In the genomic region with DNA sequence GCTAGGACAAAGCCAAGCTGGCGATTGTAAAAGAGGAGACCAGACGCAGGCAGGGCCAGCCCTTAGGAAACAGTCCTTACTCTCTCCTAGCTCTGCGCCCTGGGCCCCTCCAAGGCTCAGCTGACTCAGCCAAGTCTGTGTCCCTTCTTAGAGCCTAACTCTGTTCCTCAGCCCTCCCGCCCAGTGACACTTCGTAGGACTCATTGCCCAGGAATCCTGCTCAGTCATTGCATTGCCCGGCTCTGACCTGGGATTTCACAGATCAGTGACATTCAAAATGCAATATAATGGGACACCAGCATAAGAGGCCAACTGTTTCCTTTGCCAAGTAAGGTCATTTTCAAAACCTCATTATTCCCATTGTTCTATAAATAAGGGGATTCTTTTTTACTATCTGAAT, we compare ENCODE assay signal across 12 cellular contexts.
A peak's percentile ranks its signal among the peaks of the same experiment; 100 is the strongest.
DNase-seq lines count a peak whose midpoint lies in the region; ATAC-seq, FAIRE-seq and TF ChIP-seq lines count a peak whose summit lies in the region.
"Had no signal": no experiment of that assay in that cellular context is flagged by ENCODE, and none has a peak within 500 bp of the region (broad histone marks: within the 10 kb centered on the region; RNA-seq: fewer than 3 reads in every experiment).

No MANE protein-coding gene starts in this region.

- H3K27ac Mint-ChIP-seq in astrocyte (ENCODE audit: unreplicated experiment): peak overlapping the region; percentile 100
- H3K27ac Mint-ChIP-seq in natural killer cell: no peak overlapping the region

- intact Hi-C loops in natural killer cell (cut with micrococcal nuclease): no loop called here

- H3K4me2 ChIP-seq in astrocyte (ENCODE audit: low read length): peak overlapping the region; percentile 71

- no peaks in the 10 kb centered on the region for H3K36me3 ChIP-seq in astrocyte (ENCODE audit: insufficient read depth, low read length)
- H3K36me3 ChIP-seq: gastroesophageal sphincter, tibial artery had no signal

- H2AFZ ChIP-seq in astrocyte (ENCODE audit: low read depth, low read length): no peak overlapping the region

- H3K27ac ChIP-seq in astrocyte (ENCODE audit: low read depth, low read length): peak overlapping the region; percentile 95
- H3K27ac ChIP-seq: gastroesophageal sphincter, tibial artery had no signal

- ATAC-seq in HG03460 (IDR thresholded peaks at IDR 0.05; ENCODE audit: unreplicated experiment): no peak
- no peak for ATAC-seq in natural killer cell
- ATAC-seq: gastroesophageal sphincter had no signal

- H3K9me3 Mint-ChIP-seq in astrocyte (ENCODE audit: unreplicated experiment): peaks cover 5% of the 10 kb centered on the region
- no peaks in the 10 kb centered on the region for H3K9me3 Mint-ChIP-seq in natural killer cell

- H3K27me3 Mint-ChIP-seq in astrocyte (ENCODE audit: low read depth, unreplicated experiment) (peaks cover 5% of the 10 kb centered on the region), natural killer cell (ENCODE audit: low read depth in 2 of 2) (peaks cover 11 to 18% of the 10 kb centered on the region in 2 donors)

- H3K4me3 Mint-ChIP-seq in astrocyte (ENCODE audit: unreplicated experiment): peak overlapping the region; percentile 45
- no peak overlapping the region for H3K4me3 Mint-ChIP-seq in natural killer cell
- H3K4me3 Mint-ChIP-seq: B cell had no signal

- peak; percentile 95 for FAIRE-seq in astrocyte (lab: Jason Lieb, UNC)

- H3K4me3 ChIP-seq in astrocyte (ENCODE audit: insufficient read depth, low read depth, low read length): peak overlapping the region; percentile 10
- H3K4me3 ChIP-seq: gastroesophageal sphincter, tibial artery had no signal

- no peaks in the 10 kb centered on the region for H3K27me3 ChIP-seq in astrocyte (ENCODE audit: insufficient read depth, low read length)

- H3K9ac ChIP-seq in astrocyte (ENCODE audit: low read length): peak overlapping the region; percentile 80

- peak; percentile 78 for DNase-seq in A172 (ENCODE audit: low spot score)
- DNase-seq in HS-27A (ENCODE audit: low read depth): peak; percentile 91
- DNase-seq in astrocyte (ENCODE audit: low read depth): peak; percentile 80
- DNase-seq in iPS-NIHi7 (ENCODE audit: extremely low spot score): peak; percentile 69
- DNase-seq in NOMO-1 treated with DMSO at 0.1 percent for 48 hours (lab: John Stamatoyannopoulos, UW; ENCODE audit: unreplicated experiment): no peak
- DNase-seq in stimulated activated CD4-positive, alpha-beta T cell treated with anti-CD3 and anti-CD28 coated beads, Interleukin-15, amount 100 ng/mL, for 24 hours: no peak
- DNase-seq in natural killer cell: no peak
- DNase-seq: stimulated activated CD4-positive, alpha-beta T cell treated with anti-CD3 and anti-CD28 coated beads, Interleukin-4, amount 100 ng/mL, for 4 hours; tibial artery had no signal

- peaks cover 42% of the 10 kb centered on the region for H3K4me1 ChIP-seq in astrocyte (ENCODE audit: insufficient read depth, low read length)
- H3K4me1 ChIP-seq: gastroesophageal sphincter, tibial artery had no signal

- no peaks in the 10 kb centered on the region for H3K79me2 ChIP-seq in astrocyte (ENCODE audit: insufficient read depth, low read length)

- TF ChIP-seq CTCF in astrocyte (IDR thresholded peaks at IDR 0.05; ENCODE audit: insufficient read depth, low read depth, low read length): no peak
- no peak for TF ChIP-seq CTCF in natural killer cell (IDR thresholded peaks at IDR 0.05)

- no peaks in the 10 kb centered on the region for H3K36me3 Mint-ChIP-seq in astrocyte (ENCODE audit: low read depth, unreplicated experiment)
- no peaks in the 10 kb centered on the region for H3K36me3 Mint-ChIP-seq in natural killer cell

- H4K20me1 ChIP-seq in astrocyte (ENCODE audit: insufficient read depth, low read length): no peaks in the 10 kb centered on the region

- H3K9me3 ChIP-seq in astrocyte (ENCODE audit: insufficient read depth, low read depth, low read length): no peaks in the 10 kb centered on the region
- H3K9me3 ChIP-seq: gastroesophageal sphincter, tibial artery had no signal

- H3K4me1 Mint-ChIP-seq in astrocyte (ENCODE audit: low read depth, unreplicated experiment): peaks cover 54% of the 10 kb centered on the region
- H3K4me1 Mint-ChIP-seq in natural killer cell: peaks cover 6 to 9% of the 10 kb centered on the region in 2 donors

Comparison
In these comparisons a context has a peak if more than half of its experiments do, and no peak if none do; other contexts are left out.
1. DNase-seq: peak in A172 (single experiment), HS-27A (single experiment), astrocyte (single experiment) and iPS-NIHi7 (single experiment); none in NOMO-1 treated with DMSO at 0.1 percent for 48 hours (single experiment), stimulated activated CD4-positive, alpha-beta T cell treated with anti-CD3 and anti-CD28 coated beads, Interleukin-15, amount 100 ng/mL, for 24 hours (single experiment) and natural killer cell (single experiment).